In the genomic region with DNA sequence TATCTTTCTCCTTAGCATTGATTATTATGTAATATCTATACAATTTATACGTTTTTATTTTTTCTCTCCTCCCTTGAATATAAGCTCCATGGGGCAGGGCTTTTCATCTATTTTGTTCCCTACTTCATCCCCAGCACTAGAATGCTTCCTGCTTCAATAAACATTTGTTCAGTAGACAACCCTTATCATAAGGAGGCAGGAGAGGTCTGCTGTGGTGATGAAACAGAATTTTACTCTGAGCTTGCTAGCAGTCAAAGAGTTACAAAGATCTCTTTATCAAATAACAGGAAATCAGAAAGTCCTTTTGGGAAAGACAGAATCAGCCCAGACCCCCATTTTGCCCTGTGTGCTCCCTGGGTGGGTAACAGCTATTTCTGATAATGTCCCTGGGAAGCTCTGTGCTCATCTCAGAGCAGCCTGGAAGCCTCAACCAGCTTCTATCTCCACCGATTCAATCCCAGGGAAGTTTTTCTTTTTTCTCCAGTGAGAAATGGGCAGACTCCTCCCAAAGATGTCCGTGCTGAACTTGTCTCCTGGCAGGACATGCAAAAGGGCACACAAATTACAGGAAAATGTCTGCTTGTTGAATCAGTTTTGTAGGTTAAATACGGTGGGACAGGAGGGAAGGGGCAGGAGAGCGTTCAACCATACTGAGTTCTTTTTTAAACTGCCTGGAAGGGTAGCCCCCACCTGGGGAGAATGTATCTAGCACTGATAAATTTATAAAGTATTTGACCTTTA, we compare ENCODE assay signal across 12 cellular contexts.
A peak's percentile ranks its signal among the peaks of the same experiment; 100 is the strongest.
DNase-seq lines count a peak whose midpoint lies in the region; ATAC-seq and TF ChIP-seq lines count a peak whose summit lies in the region.
"Had no signal": no experiment of that assay in that cellular context is flagged by ENCODE, and none has a peak within 500 bp of the region (broad histone marks: within the 10 kb centered on the region; RNA-seq: fewer than 3 reads in every experiment).

No MANE protein-coding gene starts in this region.

- WGBS in esophagus muscularis mucosa: 66% methylated on average over 5 of the region's 5 CpGs
- WGBS in tibial nerve, 2 donors: 35 to 46% methylated on average over 5 of the region's 5 CpGs

- DNase-seq in cardiac muscle cell (ENCODE audit: low read depth in 1 of 2, low spot score in 1 of 2) (peak in 1 of 2 donors; percentile 56), Right ventricle myocardium superior (no peak), esophagus muscularis mucosa (ENCODE audit: extremely low spot score) (no peak), tibial nerve (ENCODE audit: low spot score in 2 of 2) (no peak), DMS79 (lab: John Stamatoyannopoulos, UW) (no peak), ecto neural progenitor cell (ENCODE audit: low spot score) (no peak)
- DNase-seq: activated CD4-positive, CD25-positive, alpha-beta regulatory T cell treated with anti-CD3 and anti-CD28 coated beads, Interleukin-2, amount 50 U/mL, for 72 hours; GF-D8; stimulated activated naive CD4-positive, alpha-beta T cell had no signal

- H3K27me3 ChIP-seq in cardiac muscle cell: no peaks in the 10 kb centered on the region
- no peaks in the 10 kb centered on the region for H3K27me3 ChIP-seq in esophagus muscularis mucosa
- no peaks in the 10 kb centered on the region for H3K27me3 ChIP-seq in neuron (ENCODE audit: insufficient read depth, low read length)
- H3K27me3 ChIP-seq in tibial nerve: no peaks in the 10 kb centered on the region

- TF ChIP-seq CTCF in cardiac muscle cell (IDR thresholded peaks at IDR 0.05; ENCODE audit: low read depth, low read length) (no peak), esophagus muscularis mucosa (IDR thresholded peaks at IDR 0.05) (no peak), tibial nerve (IDR thresholded peaks at IDR 0.05) (no peak)

- H3K4me3 ChIP-seq in cardiac muscle cell (no peak overlapping the region), esophagus muscularis mucosa (no peak overlapping the region), neuron (ENCODE audit: low read length) (no peak overlapping the region), tibial nerve (no peak overlapping the region)

- H3K4me1 ChIP-seq in cardiac muscle cell (ENCODE audit: low read depth): peaks cover 26% of the 10 kb centered on the region
- H3K4me1 ChIP-seq in esophagus muscularis mucosa: peaks cover 31 to 59% (median 52%) of the 10 kb centered on the region in 4 donors
- H3K4me1 ChIP-seq in neuron (ENCODE audit: insufficient read depth, low read length): peaks cover 19% of the 10 kb centered on the region
- H3K4me1 ChIP-seq in tibial nerve: peaks cover 0 to 62% (median 48%) of the 10 kb centered on the region in 4 donors

- H3K9me3 ChIP-seq in cardiac muscle cell (ENCODE audit: low read depth): no peaks in the 10 kb centered on the region
- H3K9me3 ChIP-seq in esophagus muscularis mucosa: no peaks in the 10 kb centered on the region
- H3K9me3 ChIP-seq in neuron (ENCODE audit: low read length): no peaks in the 10 kb centered on the region
- H3K9me3 ChIP-seq in tibial nerve: no peaks in the 10 kb centered on the region

- H3K27ac ChIP-seq in cardiac muscle cell (peak overlapping the region; percentile 78), esophagus muscularis mucosa (replicated peaks in 1 of 4) (peak overlapping the region; percentile 45 to 63 (median 56)), tibial nerve (peak overlapping the region; percentile 66 to 92 (median 86))

- TF ChIP-seq EP300 in esophagus muscularis mucosa (IDR thresholded peaks at IDR 0.05) (no peak), tibial nerve (IDR thresholded peaks at IDR 0.05) (no peak)

- no peak for TF ChIP-seq POLR2A in esophagus muscularis mucosa (IDR thresholded peaks at IDR 0.05; ENCODE audit: low read depth)
- no peak for TF ChIP-seq POLR2A in tibial nerve (IDR thresholded peaks at IDR 0.05)
- no peak for TF ChIP-seq POLR2A in GM18505 (IDR thresholded peaks at IDR 0.05; ENCODE audit: borderline replicate concordance, extremely low read depth, insufficient read depth, insufficient read length)

- H2AFZ ChIP-seq in neuron (ENCODE audit: low read depth, low read length): peak overlapping the region; percentile 20

- no peaks in the 10 kb centered on the region for H3K36me3 ChIP-seq in cardiac muscle cell
- no peaks in the 10 kb centered on the region for H3K36me3 ChIP-seq in esophagus muscularis mucosa
- H3K36me3 ChIP-seq in neuron (ENCODE audit: insufficient read depth, low read length): no peaks in the 10 kb centered on the region
- H3K36me3 ChIP-seq in tibial nerve: no peaks in the 10 kb centered on the region

- intact Hi-C loops in Right ventricle myocardium superior (cut with DNase I) (no loop called here), esophagus muscularis mucosa (cut with DNase I) (no loop called here)

- ATAC-seq in Right ventricle myocardium superior (ENCODE audit: poor library complexity): no peak
- ATAC-seq in GM18505 (IDR thresholded peaks at IDR 0.05; ENCODE audit: unreplicated experiment): no peak
- ATAC-seq: esophagus mucosa had no signal
